In the genomic region with DNA sequence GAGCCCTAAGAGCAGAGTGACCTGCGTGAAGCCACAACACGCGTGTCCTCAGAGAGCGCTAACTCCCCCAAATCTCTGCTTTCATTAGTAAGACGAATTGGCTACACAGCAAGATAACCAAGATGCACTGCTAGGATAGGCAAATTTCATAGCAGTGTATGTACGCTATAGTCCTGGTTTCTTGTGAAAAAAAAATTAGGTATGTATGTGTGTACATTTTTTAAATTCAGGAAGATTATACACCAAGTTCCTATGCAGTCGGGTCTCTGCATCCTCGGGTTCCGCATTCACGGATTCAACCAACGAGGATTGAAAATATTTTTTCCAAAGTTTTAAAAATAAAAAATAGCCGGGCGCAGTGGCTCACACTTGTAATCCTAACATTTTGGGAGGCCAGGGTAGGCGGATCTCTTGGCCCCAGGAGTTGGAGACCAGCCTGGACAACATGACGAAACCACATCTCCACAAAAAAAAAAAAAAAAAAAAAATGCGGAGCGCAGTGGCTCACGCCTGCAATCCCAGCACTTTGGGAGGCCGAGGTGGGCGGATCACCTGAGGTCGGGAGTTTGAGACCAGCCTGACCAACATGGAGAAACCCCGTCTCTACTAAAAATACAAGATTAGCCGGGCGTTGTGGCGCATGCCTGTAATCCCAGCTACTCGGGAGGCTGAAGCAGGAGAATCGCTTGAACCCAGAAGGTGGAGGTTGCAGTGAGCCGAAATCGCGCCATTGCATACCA, we compare ENCODE assay signal across 9 cellular contexts. TPM values are rescaled to one million over a fixed set of nuclear protein-coding genes. Genes with fewer than 3 reads are reported as not detected.
DNase-seq lines count a peak whose midpoint lies in the region; ATAC-seq, FAIRE-seq and TF ChIP-seq lines count a peak whose summit lies in the region.
"Not testable (repeated sequence)": the region's sequence is repeated elsewhere in the genome, so short reads cannot be mapped to it uniquely, and the experiment has no call there.
"Had no signal": no experiment of that assay in that cellular context is flagged by ENCODE, and none has a peak within 500 bp of the region (broad histone marks: within the 10 kb centered on the region; RNA-seq: fewer than 3 reads in every experiment).

No MANE protein-coding gene starts in this region.

- not testable (repeated sequence) for H4K20me1 ChIP-seq in IMR-90 (ENCODE audit: insufficient read depth, low read length); SU-DHL-6 (ENCODE audit: low read depth, low read length); osteoblast (ENCODE audit: insufficient read depth, low read length)
- H4K20me1 ChIP-seq in astrocyte (ENCODE audit: insufficient read depth, low read length): peaks cover 15% of the 10 kb centered on the region

- DNase-seq in Daoy (ENCODE audit: low read depth) (peak; percentile 47), IMR-90 (peak; percentile 12), osteoblast (ENCODE audit: insufficient read length, low spot score, missing footprints) (peak; percentile 87), transverse colon (peak; percentile 28)
- not testable (repeated sequence) for DNase-seq in astrocyte (ENCODE audit: low read depth); esophagus squamous epithelium (lab: John Stamatoyannopoulos, UW)

- H2AFZ ChIP-seq in IMR-90 (replicated peaks; ENCODE audit: low read length, poor library complexity) (peak overlapping the region; percentile 97), SU-DHL-6 (ENCODE audit: low read depth, low read length, severe bottlenecking) (peak overlapping the region; percentile 99), astrocyte (ENCODE audit: low read depth, low read length) (peak overlapping the region; percentile 89), osteoblast (ENCODE audit: low read length) (peak overlapping the region; percentile 100)

- TF ChIP-seq CTCF in IMR-90 (conservative IDR thresholded peaks at IDR 0.05; ENCODE audit: low read depth, low read length); SU-DHL-6 (IDR thresholded peaks at IDR 0.05; ENCODE audit: insufficient read depth, low read length, poor library complexity, severe bottlenecking); astrocyte (IDR thresholded peaks at IDR 0.05; ENCODE audit: insufficient read depth, low read depth, low read length); esophagus squamous epithelium (IDR thresholded peaks at IDR 0.05); osteoblast (IDR thresholded peaks at IDR 0.05; ENCODE audit: extremely low read depth, low read depth, low read length); transverse colon (IDR thresholded peaks at IDR 0.05): not testable (repeated sequence)

- peak overlapping the region; percentile 87 for H3K4me3 Mint-ChIP-seq in astrocyte (ENCODE audit: unreplicated experiment)

- not testable (repeated sequence) for H3K4me1 ChIP-seq in IMR-90 (ENCODE audit: control insufficient read depth, insufficient read depth, low read length); osteoblast (ENCODE audit: insufficient read depth, low read length)
- peaks cover 14% of the 10 kb centered on the region for H3K4me1 ChIP-seq in astrocyte (ENCODE audit: insufficient read depth, low read length)
- H3K4me1 ChIP-seq in esophagus squamous epithelium: peaks cover 18 to 69% (median 41%) of the 10 kb centered on the region in 3 donors
- peaks cover 0 to 15% (median 8%) of the 10 kb centered on the region in 4 donors for H3K4me1 ChIP-seq in transverse colon

- in situ Hi-C loops in IMR-90 (cut with MboI; ENCODE audit: low sequenced_read_pairs); transverse colon (cut with MboI; ENCODE audit: low pct_ligation_motif_present in 1 of 4, low pct_unique_long_range_greater_than_20kb in 1 of 4, low sequenced_read_pairs in 3 of 4): not testable (repeated sequence)

- H3K36me3 ChIP-seq in IMR-90 (ENCODE audit: control insufficient read depth, insufficient read depth, low read length); SU-DHL-6 (ENCODE audit: low read length); astrocyte (ENCODE audit: insufficient read depth, low read length); esophagus squamous epithelium; osteoblast (ENCODE audit: insufficient read depth, low read length); transverse colon: not testable (repeated sequence)

- not testable (repeated sequence) for H2BK20ac ChIP-seq in IMR-90 (ENCODE audit: low read depth, low read length)

- H3K4me1 Mint-ChIP-seq in astrocyte (ENCODE audit: low read depth, unreplicated experiment): not testable (repeated sequence)

- ATAC-seq in IMR-90 (ENCODE audit: low read depth): not testable (repeated sequence)

- H3K9me3 ChIP-seq in IMR-90 (ENCODE audit: control insufficient read depth, insufficient read depth, low read length); SU-DHL-6 (ENCODE audit: insufficient read depth, low read length); astrocyte (ENCODE audit: insufficient read depth, low read depth, low read length); esophagus squamous epithelium; osteoblast (ENCODE audit: low read depth, low read length); transverse colon: not testable (repeated sequence)

- H3K79me2 ChIP-seq in SU-DHL-6 (ENCODE audit: insufficient read depth, low read length); osteoblast (ENCODE audit: insufficient read depth, low read length): not testable (repeated sequence)
- peaks cover 16% of the 10 kb centered on the region for H3K79me2 ChIP-seq in astrocyte (ENCODE audit: insufficient read depth, low read length)

- not testable (repeated sequence) for H3K9me3 Mint-ChIP-seq in astrocyte (ENCODE audit: unreplicated experiment)

- not testable (repeated sequence) for H3K27me3 Mint-ChIP-seq in astrocyte (ENCODE audit: low read depth, unreplicated experiment)

- H4K5ac ChIP-seq in IMR-90 (ENCODE audit: low read depth, low read length): peak overlapping the region; percentile 55

- not testable (repeated sequence) for TF ChIP-seq POLR2A in IMR-90 (IDR thresholded peaks at IDR 0.05; ENCODE audit: low read depth, low read length); esophagus squamous epithelium (IDR thresholded peaks at IDR 0.05); transverse colon (IDR thresholded peaks at IDR 0.05)

- peak overlapping the region; percentile 81 for H3K27ac Mint-ChIP-seq in astrocyte (ENCODE audit: unreplicated experiment)

- POLR2A ChIA-PET in IMR-90 (lab: Charles Lee; ENCODE audit: unreplicated experiment): interaction anchor here (0.6 kb wide), 1 partner anchor 12 kb away, joined by 3 read pairs; no protein-coding TSS in a partner anchor

- peak overlapping the region; percentile 65 for H2BK120ac ChIP-seq in IMR-90 (ENCODE audit: low read depth, low read length)

- not testable (repeated sequence) for H3K36me3 Mint-ChIP-seq in astrocyte (ENCODE audit: low read depth, unreplicated experiment)

- H3K27ac ChIP-seq in IMR-90 (ENCODE audit: insufficient read depth, low read length) (peak overlapping the region; percentile 89), astrocyte (ENCODE audit: low read depth, low read length) (peak overlapping the region; percentile 79), esophagus squamous epithelium (peak overlapping the region; percentile 93 to 97 (median 94)), layer of hippocampus (ENCODE audit: low read depth, low read length) (peak overlapping the region; percentile 80), osteoblast (ENCODE audit: low read depth, low read length) (peak overlapping the region; percentile 90), transverse colon (peak overlapping the region; percentile 86 to 95 (median 90))
- not testable (repeated sequence) for H3K27ac ChIP-seq in SU-DHL-6 (ENCODE audit: low read depth, low read length)

- not testable (repeated sequence) for TF ChIP-seq RAD21 in IMR-90 (IDR thresholded peaks at IDR 0.05; ENCODE audit: low read length)

- H3K27me3 ChIP-seq in IMR-90 (ENCODE audit: control insufficient read depth, insufficient read depth, low read length); SU-DHL-6 (ENCODE audit: low read length); astrocyte (ENCODE audit: insufficient read depth, low read length); esophagus squamous epithelium; layer of hippocampus (ENCODE audit: control insufficient read depth, insufficient read depth, low read length); osteoblast (ENCODE audit: insufficient read depth, low read length); transverse colon: not testable (repeated sequence)

- FAIRE-seq in astrocyte (lab: Jason Lieb, UNC): not testable (repeated sequence)

- H3K79me1 ChIP-seq in IMR-90 (ENCODE audit: low read depth in 1 of 2, low read length in 2 of 2): peaks cover 4 to 29% of the 10 kb centered on the region in 2 experiments; a peak in 3 of 4 replicates

- peak overlapping the region; percentile 1; the same call in 1 of the 2 replicates for H3K18ac ChIP-seq in IMR-90 (ENCODE audit: low read depth, low read length)

- H2BK15ac ChIP-seq in IMR-90 (ENCODE audit: low read depth, low read length): peak overlapping the region; percentile 0; the same call in 1 of the 3 replicates

- CTCF ChIA-PET in IMR-90 (lab: Yijun Ruan, JAX): not testable (repeated sequence)

- peak overlapping the region; percentile 8; the same call in 1 of the 2 replicates for H3K4ac ChIP-seq in IMR-90 (ENCODE audit: low read depth, low read length)

- WGBS in IMR-90 (ENCODE audit: extremely low coverage in 2 of 2, insufficient read length in 1 of 2), 2 experiments: 21% methylated on average over 5 of the region's 30 CpGs; no CpG with 5 or more reads in 1 of the 2 experiments
- 26 to 39% methylated on average over 19 to 22 of the region's 30 CpGs for WGBS in esophagus squamous epithelium, 2 donors
- 49 to 54% methylated on average over 25 to 30 of the region's 30 CpGs for WGBS in transverse colon (ENCODE audit: low coverage in 1 of 2), 2 donors

- H3K23ac ChIP-seq in IMR-90 (ENCODE audit: low read depth, low read length): peak overlapping the region; percentile 92

- BruUV-seq in IMR-90 (replicated peaks; lab: Mats Ljungman, UMichigan): not testable (repeated sequence)

- peak overlapping the region; percentile 66 for H2BK5ac ChIP-seq in IMR-90 (ENCODE audit: low read depth, low read length, poor library complexity, severe bottlenecking)

- H3K4me3 ChIP-seq in IMR-90 (ENCODE audit: insufficient read depth, low read depth, low read length) (peak overlapping the region; percentile 98), SU-DHL-6 (ENCODE audit: insufficient read depth, low read length, poor library complexity, severe bottlenecking) (peak overlapping the region; percentile 80), astrocyte (ENCODE audit: insufficient read depth, low read depth, low read length) (peak overlapping the region; percentile 76), esophagus squamous epithelium (peak overlapping the region; percentile 72 to 94 (median 85)), osteoblast (ENCODE audit: insufficient read depth, low read length) (peak overlapping the region; percentile 85), transverse colon (peak overlapping the region; percentile 17 to 82 (median 72))

- H3K14ac ChIP-seq in IMR-90 (replicated peaks; ENCODE audit: low read depth, low read length): peak overlapping the region; percentile 75

- not testable (repeated sequence) for H3K9me1 ChIP-seq in IMR-90 (ENCODE audit: insufficient read depth, low read length)

- peak overlapping the region; percentile 28 to 75; a peak in 2 of 4 replicates for H4K8ac ChIP-seq in IMR-90 (ENCODE audit: low read depth in 2 of 2, low read length in 2 of 2)

- H3K9ac ChIP-seq in IMR-90 (ENCODE audit: low read depth, low read length) (peak overlapping the region; percentile 92), SU-DHL-6 (ENCODE audit: low read length) (peak overlapping the region; percentile 70), astrocyte (ENCODE audit: low read length) (peak overlapping the region; percentile 86)

- dilution Hi-C loops in IMR-90 (cut with HindIII; ENCODE audit: low sequenced_read_pairs, unreplicated experiment): not testable (repeated sequence)

- H2AK9ac ChIP-seq in IMR-90 (replicated peaks; ENCODE audit: low read depth, low read length, poor library complexity): peak overlapping the region; percentile 28

- TF ChIP-seq EP300 in transverse colon (IDR thresholded peaks at IDR 0.05; ENCODE audit: low read depth): not testable (repeated sequence)

- intact Hi-C loops in IMR-90 (cut with micrococcal nuclease): loop anchor here (1.0 to 5.0 kb wide), 3 partner anchors 42 to 300 kb away; partner anchors contain the start of genes AGBL3, CNOT4 and CYREN
- intact Hi-C loops in esophagus squamous epithelium (cut with DNase I); transverse colon (cut with DNase I; ENCODE audit: low total_unique reads): not testable (repeated sequence)

- peak overlapping the region; percentile 90 for H3K4me2 ChIP-seq in IMR-90 (ENCODE audit: low read depth, low read length)
- peak overlapping the region; percentile 82 for H3K4me2 ChIP-seq in SU-DHL-6 (ENCODE audit: low read depth, low read length, poor library complexity, severe bottlenecking)
- H3K4me2 ChIP-seq in astrocyte (ENCODE audit: low read length): peak overlapping the region; percentile 90
- peak overlapping the region; percentile 99 for H3K4me2 ChIP-seq in osteoblast (ENCODE audit: insufficient read depth, low read length)

- H3K56ac ChIP-seq in IMR-90 (ENCODE audit: extremely low read depth, insufficient read depth, low read length): peak overlapping the region; percentile 55; the same call in 1 of the 2 replicates

- not testable (repeated sequence) for H4K91ac ChIP-seq in IMR-90 (ENCODE audit: insufficient read depth, low read depth, low read length)

- not testable (repeated sequence) for H3K9me2 ChIP-seq in SU-DHL-6 (replicated peaks; ENCODE audit: insufficient read depth, low read length)

- not testable (repeated sequence) for H3F3A ChIP-seq in SU-DHL-6 (ENCODE audit: insufficient read depth)

- not testable (repeated sequence) for H2AK5ac ChIP-seq in IMR-90 (ENCODE audit: low read depth, low read length)

RNA-seq across cellular contexts. Expression of gene WDR91, which starts 0.8 kb away (rescaled TPM):
- total RNA-seq in Daoy (2014; rRNA removed; shearing (Covaris generic)): 3.7 and 16.8 TPM in 2 replicates
- total RNA-seq in IMR-90 (2012; rRNA removed) (5.2 and 6.4 TPM in 2 replicates), astrocyte (5.5 and 6.6 TPM in 2 replicates), esophagus squamous epithelium (10 to 100 TPM; 19.6 to 29.0 (median 24.3) TPM), osteoblast (7.1 and 8.7 TPM in 2 replicates), transverse colon (10 to 100 TPM in 2 of 4 donors, 1 to 10 TPM in 2; 6.7 to 19.9 (median 12.6) TPM)
- 10.3 and 10.6 TPM in 2 replicates for polyA plus RNA-seq in IMR-90 (2012; rRNA removed)
- polyA plus RNA-seq in IMR-90 (2012; cell fraction: cytosol; rRNA removed): 4.0 and 5.4 TPM in 2 replicates
- 33.6 and 39.3 TPM in 2 replicates for polyA plus RNA-seq in IMR-90 (2012; cell fraction: nucleus; rRNA removed; ENCODE audit: low replicate concordance)

RNA-seq across cellular contexts. Expression of gene STRA8, which starts 21.5 kb away (rescaled TPM):
- total RNA-seq in Daoy (2014; rRNA removed; shearing (Covaris generic)): not detected in 2 replicates
- not detected in 2 replicates for total RNA-seq in IMR-90 (2012; rRNA removed)
- not detected in 2 replicates for polyA plus RNA-seq in IMR-90 (2012; rRNA removed)
- not detected in 2 replicates for polyA plus RNA-seq in IMR-90 (2012; cell fraction: cytosol; rRNA removed)
- polyA plus RNA-seq in IMR-90 (2012; cell fraction: nucleus; rRNA removed; ENCODE audit: low replicate concordance): not detected in 2 replicates
- not detected in 2 replicates for total RNA-seq in astrocyte
- total RNA-seq in esophagus squamous epithelium: not detected
- total RNA-seq in osteoblast: not detected in 2 replicates
- total RNA-seq in transverse colon: not detected
- total RNA-seq: occipital lobe had no signal

RNA-seq across cellular contexts. Expression of gene CYREN, which starts 41.6 kb away (rescaled TPM):
- total RNA-seq in Daoy (2014; rRNA removed; shearing (Covaris generic)): 54.7 and 58.7 TPM in 2 replicates
- total RNA-seq in IMR-90 (2012; rRNA removed) (26.5 and 33.1 TPM in 2 replicates), astrocyte (31.0 and 33.7 TPM in 2 replicates), esophagus squamous epithelium (10 to 100 TPM; 19.0 to 53.8 (median 35.4) TPM), osteoblast (29.8 and 35.5 TPM in 2 replicates), transverse colon (10 to 100 TPM; 30.8 to 88.3 (median 37.8) TPM)
- polyA plus RNA-seq in IMR-90 (2012; rRNA removed): 24.2 and 29.2 TPM in 2 replicates
- polyA plus RNA-seq in IMR-90 (2012; cell fraction: cytosol; rRNA removed): 20.1 and 21.8 TPM in 2 replicates
- polyA plus RNA-seq in IMR-90 (2012; cell fraction: nucleus; rRNA removed; ENCODE audit: low replicate concordance): 13.8 and 18.6 TPM in 2 replicates
